Comparison of ENCODE assay signal across 26 cellular contexts in the genomic region with DNA sequence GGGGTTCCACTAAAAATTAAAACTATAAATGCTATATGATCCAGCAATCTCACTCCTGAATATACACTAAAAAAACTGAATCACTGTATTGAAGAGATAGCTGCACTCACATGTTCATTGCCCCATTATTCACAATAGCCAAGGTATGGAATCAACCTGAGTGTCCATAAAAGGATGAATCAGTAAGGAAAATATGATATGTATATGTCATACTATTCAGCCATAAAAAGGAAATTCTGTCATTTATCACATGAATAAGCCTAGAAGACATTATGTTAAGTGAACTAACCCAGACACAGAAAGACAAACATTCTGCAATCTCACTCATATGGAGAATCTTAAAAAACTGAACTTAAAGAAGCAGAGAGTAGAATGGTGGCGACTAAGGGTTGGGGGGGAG.
DNase-seq lines count a peak whose midpoint lies in the region; ATAC-seq, FAIRE-seq and TF ChIP-seq lines count a peak whose summit lies in the region.
"Had no signal": no experiment of that assay in that cellular context is flagged by ENCODE, and none has a peak within 500 bp of the region (broad histone marks: within the 10 kb centered on the region; RNA-seq: fewer than 3 reads in every experiment).

No MANE protein-coding gene starts in this region.

- POLR2A ChIA-PET in HepG2 (lab: Yijun Ruan, JAX), result no interaction called here

- H3K9ac ChIP-seq in HepG2 (ENCODE audit: insufficient read depth, low read depth, low read length), result no peak overlapping the region
- H3K9ac ChIP-seq: BLaER1 had no signal

- TF ChIP-seq EP300 in HepG2 (IDR thresholded peaks at IDR 0.05; ENCODE audit: low read depth in 2 of 2, low read length in 2 of 2), result no peak
- no peak for TF ChIP-seq EP300 in HepG2 (CRISPR knock-in tag; IDR thresholded peaks at IDR 0.05; ENCODE audit: borderline replicate concordance)

- H3K27me3 ChIP-seq in RWPE2 (ENCODE audit: insufficient read depth, poor library complexity, severe bottlenecking) (no peaks in the 10 kb centered on the region), foreskin keratinocyte (no peaks in the 10 kb centered on the region), HepG2 (ENCODE audit: control insufficient read depth in 1 of 2, insufficient read depth in 2 of 2, low read length in 2 of 2) (no peaks in the 10 kb centered on the region)
- H3K27me3 ChIP-seq: BE2C, BLaER1 had no signal

- no peak for TF ChIP-seq RAD21 in HepG2 (CRISPR knock-in tag; IDR thresholded peaks at IDR 0.05)

- TF ChIP-seq CTCF in RWPE2 (IDR thresholded peaks at IDR 0.05; ENCODE audit: poor library complexity, severe bottlenecking) (no peak), epithelial cell of esophagus (IDR thresholded peaks at IDR 0.05; ENCODE audit: insufficient read depth, low read depth, low read length, missing control alignments) (no peak), foreskin keratinocyte (conservative IDR thresholded peaks at IDR 0.05) (no peak), HepG2 (CRISPR knock-in tag; IDR thresholded peaks at IDR 0.05) (no peak)

- TF ChIP-seq POLR2A in HepG2 (IDR thresholded peaks at IDR 0.05; ENCODE audit: insufficient read depth in 1 of 2, low read depth in 2 of 2, low read length in 2 of 2), result no peak

- in situ Hi-C loops in HepG2 (cut with HindIII; ENCODE audit: extremely low pct_ligation_motif_present, low pct_unique_long_range_greater_than_20kb), result no loop called here

- CTCF ChIA-PET in HepG2 (lab: Yijun Ruan, JAX; ENCODE audit: low intra/inter-chr PET ratio, low total read pairs), result no interaction called here

- H4K20me1 ChIP-seq in HepG2 (ENCODE audit: insufficient read depth, low read length), result no peaks in the 10 kb centered on the region
- H4K20me1 ChIP-seq: BLaER1 had no signal

- H3K36me3 ChIP-seq in RWPE2 (ENCODE audit: low read depth), result no peaks in the 10 kb centered on the region
- no peaks in the 10 kb centered on the region for H3K36me3 ChIP-seq in HepG2 (replicated peaks in 1 of 2; ENCODE audit: control insufficient read depth in 1 of 2, insufficient read depth in 2 of 2, low read length in 2 of 2)
- H3K36me3 ChIP-seq: BE2C, BLaER1 had no signal

- no peaks in the 10 kb centered on the region for H3K27me3 Mint-ChIP-seq in activated T-cell treated with anti-CD3 and anti-CD28 coated beads, Interleukin-2, amount 50 U/mL, for 24 hours
- H3K27me3 Mint-ChIP-seq: CD4-positive, alpha-beta memory T cell; CD4-positive, CD25-positive, alpha-beta regulatory T cell; CD8-positive, alpha-beta memory T cell had no signal

- H3K79me2 ChIP-seq in HepG2 (ENCODE audit: insufficient read depth, low read length), result no peaks in the 10 kb centered on the region

- intact Hi-C loops in HepG2 (cut with micrococcal nuclease; ENCODE audit: unreplicated experiment), result no loop called here

- peaks cover 22% of the 10 kb centered on the region for H3K9me3 Mint-ChIP-seq in activated T-cell treated with anti-CD3 and anti-CD28 coated beads, Interleukin-2, amount 50 U/mL, for 24 hours

- no peaks in the 10 kb centered on the region for H3K4me1 Mint-ChIP-seq in activated T-cell treated with anti-CD3 and anti-CD28 coated beads, Interleukin-2, amount 50 U/mL, for 24 hours (ENCODE audit: low read depth)
- H3K4me1 Mint-ChIP-seq: CD14-positive monocyte; CD4-positive, alpha-beta memory T cell; CD4-positive, CD25-positive, alpha-beta regulatory T cell; CD8-positive, alpha-beta memory T cell had no signal

- H3K36me3 Mint-ChIP-seq in activated T-cell treated with anti-CD3 and anti-CD28 coated beads, Interleukin-2, amount 50 U/mL, for 24 hours (ENCODE audit: low read depth), result no peaks in the 10 kb centered on the region
- H3K36me3 Mint-ChIP-seq: CD14-positive monocyte; CD4-positive, alpha-beta memory T cell; CD4-positive, CD25-positive, alpha-beta regulatory T cell; CD8-positive, alpha-beta memory T cell had no signal

- no peak overlapping the region for H3K4me2 ChIP-seq in HepG2 (ENCODE audit: low read depth, low read length)
- H3K4me2 ChIP-seq: BLaER1 had no signal

- no peak overlapping the region for H3K4me3 Mint-ChIP-seq in activated T-cell treated with anti-CD3 and anti-CD28 coated beads, Interleukin-2, amount 50 U/mL, for 24 hours
- H3K4me3 Mint-ChIP-seq: CD14-positive monocyte; CD4-positive, alpha-beta memory T cell; CD4-positive, CD25-positive, alpha-beta regulatory T cell; CD8-positive, alpha-beta memory T cell had no signal

- H3K9me3 ChIP-seq in RWPE2 (ENCODE audit: severe bottlenecking) (no peaks in the 10 kb centered on the region), HepG2 (ENCODE audit: low read length) (no peaks in the 10 kb centered on the region)
- H3K9me3 ChIP-seq: BE2C had no signal

- no peak overlapping the region for H3K27ac ChIP-seq in RWPE2 (ENCODE audit: poor library complexity, severe bottlenecking)
- no peak overlapping the region for H3K27ac ChIP-seq in foreskin keratinocyte
- H3K27ac ChIP-seq in HepG2 (ENCODE audit: extremely low read length, insufficient read depth, low read length), result no peak overlapping the region
- H3K27ac ChIP-seq: BLaER1 had no signal

- BruUV-seq in HepG2 (replicated peaks; lab: Mats Ljungman, UMichigan), result no TSS peak

- H2AFZ ChIP-seq in HepG2 (ENCODE audit: low read length), result no peak overlapping the region

- H3K27ac Mint-ChIP-seq in activated T-cell treated with anti-CD3 and anti-CD28 coated beads, Interleukin-2, amount 50 U/mL, for 24 hours, result no peak overlapping the region
- H3K27ac Mint-ChIP-seq: CD14-positive monocyte; CD4-positive, alpha-beta memory T cell; CD8-positive, alpha-beta memory T cell had no signal

- H3K4me3 ChIP-seq in RWPE2 (ENCODE audit: severe bottlenecking) (no peak overlapping the region), epithelial cell of esophagus (ENCODE audit: low read length) (no peak overlapping the region), HepG2 (replicated peaks in 1 of 3; ENCODE audit: insufficient read depth in 1 of 3, low read depth in 2 of 3, low read length in 3 of 3) (no peak overlapping the region)
- H3K4me3 ChIP-seq: BLaER1, GM12878 had no signal

- WGBS in HepG2 (ENCODE audit: low lambda C conversion rate), result 3% methylated on average over 1 of the region's 1 CpG

- DNase-seq in RWPE2 (ENCODE audit: low spot score), result no peak
- peak; percentile 29 for DNase-seq in epithelial cell of esophagus (ENCODE audit: low read depth)
- peak; percentile 30 to 69 for DNase-seq in foreskin keratinocyte
- DNase-seq in central memory CD4-positive, alpha-beta T cell, result no peak
- DNase-seq in activated T-cell treated with anti-CD3 and anti-CD28 coated beads, Interleukin-2, amount 50 U/mL, for 24 hours, result no peak
- DNase-seq in HepG2 (ENCODE audit: low spot score), result no peak
- DNase-seq: 8988T; ACHN; BE2C; C1 segment of cervical spinal cord; CD4-positive, alpha-beta memory T cell; CD4-positive, CD25-positive, alpha-beta regulatory T cell; CD8-positive, alpha-beta memory T cell; COR-L47; DMS 273 treated with DMSO at 0.1 percent for 48 hours; DMS153; DMS53; DMS79; DND-41; EL; GDM1 had no signal

- ATAC-seq in RWPE2 (ENCODE audit: low read depth) (peak; percentile 65), foreskin keratinocyte (peak; percentile 64), HepG2 (no peak)
- ATAC-seq: GM12878 had no signal

- no peak for FAIRE-seq in HepG2 (lab: Jason Lieb, UNC)
- FAIRE-seq: GM12878, GM12892, GM18507 had no signal

- H3K4me1 ChIP-seq in RWPE2 (ENCODE audit: insufficient read depth, poor library complexity, severe bottlenecking) (peaks cover 7% of the 10 kb centered on the region), foreskin keratinocyte (peaks cover 5% of the 10 kb centered on the region), HepG2 (ENCODE audit: insufficient read depth, low read length) (no peaks in the 10 kb centered on the region)
- H3K4me1 ChIP-seq: BE2C, BLaER1 had no signal

TF ChIP-seq in HepG2, 621 proteins besides CTCF, POLR2A, EP300 and RAD21:
- TF ChIP-seq NONO (IDR thresholded peaks at IDR 0.05) (no peak), NONO (CRISPR knock-in tag; conservative IDR thresholded peaks at IDR 0.05) (no peak)

Comparison
In these comparisons a context has a peak if more than half of its experiments do, and no peak if none do; other contexts are left out.
1. DNase-seq: peak in epithelial cell of esophagus (single experiment) and foreskin keratinocyte (2 of 2); none in RWPE2 (single experiment), central memory CD4-positive, alpha-beta T cell (single experiment), activated T-cell treated with anti-CD3 and anti-CD28 coated beads, Interleukin-2, amount 50 U/mL, for 24 hours (single experiment) and HepG2 (single experiment).